Comparison of ENCODE assay signal across 15 cellular contexts in the genomic region with DNA sequence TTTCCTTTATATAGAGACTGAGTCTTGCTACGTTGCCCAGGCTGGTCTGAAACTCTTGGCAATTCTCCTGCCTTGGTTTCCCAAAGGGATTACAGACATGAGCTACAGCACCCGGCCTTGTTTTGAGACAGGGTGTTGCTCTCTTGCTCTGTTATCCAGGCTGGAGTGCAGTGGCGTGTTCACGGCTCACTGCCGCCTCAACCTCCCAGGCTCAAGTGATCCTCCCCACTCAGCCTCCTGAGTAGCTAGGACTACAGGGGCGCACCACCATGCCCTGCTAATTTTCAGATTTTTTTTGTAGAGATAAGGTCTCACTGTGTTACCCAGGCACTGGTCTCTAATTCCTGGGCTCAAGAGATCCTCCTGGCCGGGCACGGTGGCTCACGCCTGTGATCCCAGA. TPM values are rescaled to one million over a fixed set of nuclear protein-coding genes. Genes with fewer than 3 reads are reported as not detected.
DNase-seq lines count a peak whose midpoint lies in the region; ATAC-seq, FAIRE-seq and TF ChIP-seq lines count a peak whose summit lies in the region.
"Had no signal": no experiment of that assay in that cellular context is flagged by ENCODE, and none has a peak within 500 bp of the region (broad histone marks: within the 10 kb centered on the region; RNA-seq: fewer than 3 reads in every experiment).

No MANE protein-coding gene starts in this region.

- WGBS in K562 (ENCODE audit: insufficient coverage, low coverage, missing lambda C conversion rate): 70% methylated on average over 8 of the region's 9 CpGs

- no peak overlapping the region for H3K9ac ChIP-seq in K562 (ENCODE audit: insufficient read depth in 1 of 2, low read depth in 2 of 2, low read length in 2 of 2)

- TF ChIP-seq RAD21 in K562 (CRISPR knock-in tag; conservative IDR thresholded peaks at IDR 0.05 in 1 of 2, IDR thresholded peaks at IDR 0.05 in 1 of 2): no peak

- H3K4me3 ChIP-seq in CD4-positive, alpha-beta memory T cell (ENCODE audit: low read length in 2 of 2): no peak overlapping the region
- H3K4me3 ChIP-seq in K562: no peak overlapping the region
- H3K4me3 ChIP-seq: esophagus squamous epithelium, MG63, Peyer's patch had no signal

- TF ChIP-seq EP300 in K562 (IDR thresholded peaks at IDR 0.05; ENCODE audit: low read length): no peak

- POLR2A ChIA-PET in CD4-positive, alpha-beta memory T cell (lab: Charles Lee; ENCODE audit: partially characterized antibody): interaction anchor here (0.8 to 25.8 kb wide), 6 partner anchors 9 to 85 kb away, joined by 3 to 819 read pairs (median 6); partner anchors contain the start of genes FAM167B, HDAC1 and LCK
- POLR2A ChIA-PET in K562 (lab: Yijun Ruan, JAX): interaction anchor here (0.6 to 1.2 kb wide), 3 partner anchors 9 to 81 kb away, joined by 3 to 4 read pairs (median 3); no protein-coding TSS in a partner anchor

- H3K4me1 ChIP-seq in CD4-positive, alpha-beta memory T cell (ENCODE audit: insufficient read depth, low read length): peaks cover 80% of the 10 kb centered on the region
- peaks cover 0 to 9% of the 10 kb centered on the region in 2 experiments; a peak in 2 of 5 replicates for H3K4me1 ChIP-seq in K562 (replicated peaks in 1 of 2; ENCODE audit: control insufficient read depth in 2 of 2, insufficient read depth in 2 of 2, low read length in 2 of 2)

- H3K4me1 Mint-ChIP-seq in CD4-positive, alpha-beta memory T cell: peaks cover 31 to 60% (median 45%) of the 10 kb centered on the region in 4 donors
- H3K4me1 Mint-ChIP-seq: nephron progenitor cell had no signal

- no peaks in the 10 kb centered on the region for H4K20me1 ChIP-seq in K562 (replicated peaks; ENCODE audit: control insufficient read depth, insufficient read depth, low read length)

- H3K4me3 Mint-ChIP-seq in CD4-positive, alpha-beta memory T cell: peak overlapping the region in 7 of 8 donors; percentile 27 to 86 (median 61)
- H3K4me3 Mint-ChIP-seq: B cell, nephron progenitor cell had no signal

- intact Hi-C loops in CD4-positive, alpha-beta memory T cell (cut with micrococcal nuclease): no loop called here
- intact Hi-C loops in K562 (cut with micrococcal nuclease): no loop called here

- H3K27ac Mint-ChIP-seq in CD4-positive, alpha-beta memory T cell: peak overlapping the region; percentile 84 to 96 (median 88)
- H3K27ac Mint-ChIP-seq: B cell, nephron progenitor cell had no signal

- peak overlapping the region; percentile 42 for H3K27ac ChIP-seq in CD4-positive, alpha-beta memory T cell (ENCODE audit: low read depth, low read length)
- peak overlapping the region; percentile 76 for H3K27ac ChIP-seq in KOPT-K1 (ENCODE audit: low read depth, low read length, poor library complexity, severe bottlenecking)
- H3K27ac ChIP-seq in K562 (ENCODE audit: extremely low read depth, low read depth, low read length): no peak overlapping the region
- H3K27ac ChIP-seq: esophagus squamous epithelium, Peyer's patch had no signal

- TF ChIP-seq POLR2A in K562 (conservative IDR thresholded peaks at IDR 0.05): no peak

- CTCF ChIA-PET in CD4-positive, alpha-beta memory T cell (lab: Charles Lee; ENCODE audit: partially characterized antibody): interaction anchor here (0.7 to 6.6 kb wide), 7 partner anchors 8 to 66 kb away, joined by 3 to 55 read pairs (median 4); partner anchors contain the start of genes CCDC28B and LCK
- CTCF ChIA-PET in K562 (lab: Yijun Ruan, JAX; ENCODE audit: low intra/inter-chr PET ratio): no interaction called here

- ATAC-seq in K562 (no peak), HG03342 (IDR thresholded peaks at IDR 0.05; ENCODE audit: unreplicated experiment) (no peak), HG02973 (IDR thresholded peaks at IDR 0.05; ENCODE audit: unreplicated experiment) (no peak)
- ATAC-seq: activated CD4-positive, CD25-positive, alpha-beta regulatory T cell treated with anti-CD3 and anti-CD28 coated beads, Interleukin-2, amount 50 U/mL, for 24 hours had no signal

- H2AFZ ChIP-seq in K562 (ENCODE audit: low read depth, low read length): no peak overlapping the region

- in situ Hi-C loops in K562 (cut with MboI): no loop called here

- no peak for DNase-seq in CD4-positive, alpha-beta memory T cell
- DNase-seq in K562 (ENCODE audit: extremely low read depth in 1 of 4, low spot score in 3 of 4) (no peak), NCI-H524 treated with DMSO at 0.1 percent for 48 hours (lab: John Stamatoyannopoulos, UW) (no peak)
- DNase-seq: esophagus squamous epithelium; MG63; NCI-H1930; NCI-H510A; nephron progenitor cell; Peyer's patch; stimulated activated CD4-positive, alpha-beta T cell treated with anti-CD3 and anti-CD28 coated beads, Interleukin-12 subunit alpha, Interleukin-12 subunit beta, amount 100 ng/mL, for 4 hours had no signal

- no peaks in the 10 kb centered on the region for H3K27me3 Mint-ChIP-seq in CD4-positive, alpha-beta memory T cell
- H3K27me3 Mint-ChIP-seq: B cell had no signal

- BruUV-seq in K562 (replicated peaks; lab: Mats Ljungman, UMichigan): no TSS peak

- H3K9me3 Mint-ChIP-seq in CD4-positive, alpha-beta memory T cell: peaks cover 0 to 2% (median 0%) of the 10 kb centered on the region in 8 donors
- H3K9me3 Mint-ChIP-seq: nephron progenitor cell had no signal

- H3K36me3 Mint-ChIP-seq in CD4-positive, alpha-beta memory T cell: peaks cover 16 to 28% of the 10 kb centered on the region in 2 donors

- FAIRE-seq in K562 (lab: Jason Lieb, UNC): no peak

- H3K79me2 ChIP-seq in K562 (ENCODE audit: control insufficient read depth, insufficient read depth, low read length): no peaks in the 10 kb centered on the region

- peaks cover 9% of the 10 kb centered on the region for H3K36me3 ChIP-seq in CD4-positive, alpha-beta memory T cell (ENCODE audit: insufficient read depth, low read length)
- H3K36me3 ChIP-seq in KOPT-K1 (ENCODE audit: insufficient read depth, low read length) (peaks cover 20% of the 10 kb centered on the region; the same call in 1 of the 2 replicates), K562 (ENCODE audit: control insufficient read depth, insufficient read depth, low read length) (no peaks in the 10 kb centered on the region)
- H3K36me3 ChIP-seq: esophagus squamous epithelium, MG63, Peyer's patch had no signal

- TF ChIP-seq CTCF in K562 (IDR thresholded peaks at IDR 0.05 in 2 of 3, conservative IDR thresholded peaks at IDR 0.05 in 1 of 3; ENCODE audit: insufficient read depth in 2 of 3, low read depth in 1 of 3, low read length in 3 of 3): no peak

- H3K27me3 ChIP-seq in CD4-positive, alpha-beta memory T cell (ENCODE audit: insufficient read depth, low read length): no peaks in the 10 kb centered on the region
- no peaks in the 10 kb centered on the region for H3K27me3 ChIP-seq in K562 (ENCODE audit: control insufficient read depth in 2 of 2, insufficient read depth in 2 of 2, low read length in 2 of 2)
- H3K27me3 ChIP-seq: esophagus squamous epithelium, MG63, Peyer's patch had no signal

- no peaks in the 10 kb centered on the region for H3K9me1 ChIP-seq in K562 (ENCODE audit: control insufficient read depth, insufficient read depth, low read length)

- H3K9me3 ChIP-seq in CD4-positive, alpha-beta memory T cell (ENCODE audit: control insufficient read depth in 1 of 2, low read length in 2 of 2): no peaks in the 10 kb centered on the region
- no peaks in the 10 kb centered on the region for H3K9me3 ChIP-seq in KOPT-K1 (ENCODE audit: insufficient read depth, low read length, poor library complexity, severe bottlenecking)
- H3K9me3 ChIP-seq in K562 (replicated peaks; ENCODE audit: control insufficient read depth, insufficient read depth, low read depth, low read length): no peaks in the 10 kb centered on the region
- H3K9me3 ChIP-seq: esophagus squamous epithelium, MG63, Peyer's patch had no signal

- H3K4me2 ChIP-seq in K562 (ENCODE audit: insufficient read depth, low read length): no peak overlapping the region

RNA-seq across cellular contexts. Expression of gene LCK, which starts 14.8 kb away (rescaled TPM):
- 100 to 1,000 TPM; 431 to 436 TPM for total RNA-seq in CD4-positive, alpha-beta memory T cell
- 1,000 to 10,000 TPM in 1 of 2 donors, 100 to 1,000 TPM in 1; 779 to 1,233 TPM for polyA plus RNA-seq in CD4-positive, alpha-beta memory T cell
- total RNA-seq in K562 (2011; cell fraction: chromatin; rRNA removed; ENCODE audit: low replicate concordance): not detected in 2 replicates
- total RNA-seq in K562 (2011; cell fraction: nucleolus; rRNA removed): not detected in 2 replicates
- 0.81 TPM in 1 of 2 replicates, not detected in the other for total RNA-seq in K562 (2011; cell fraction: nucleoplasm; rRNA removed)
- total RNA-seq in K562 (2014; rRNA removed) (0.08 TPM in 1 of 2 replicates, not detected in the other), K562 (2014; rRNA removed; fragmentation: Illumina TruSeq; extraction: Trizol) (0.13 TPM in 1 of 2 replicates, not detected in the other), K562 (2015; rRNA removed; fragmentation: Illumina TruSeq; extraction: Trizol) (not detected in 2 replicates), K562 (2021) (0.38 and 0.47 TPM in 2 replicates)
- polyA plus RNA-seq in K562 (2011; rRNA removed) (not detected in 2 replicates), K562 (2014; fragmentation: Illumina TruSeq; extraction: Trizol) (0.04 TPM in 1 of 2 replicates, not detected in the other), K562 (2014; fragmentation: Nextera tagmentation; extraction: Ambion mirVana) (not detected), K562 (2014; rRNA removed) (0.13 TPM in 1 of 2 replicates, not detected in the other)
- polyA plus RNA-seq in K562 (2011; cell fraction: cytosol; rRNA removed): not detected in 2 replicates
- 0.41 TPM in 1 of 2 replicates, not detected in the other for polyA plus RNA-seq in K562 (2011; cell fraction: nucleus; rRNA removed)
- polyA plus RNA-seq in K562 (2012): not detected in 2 replicates
- polyA minus RNA-seq in K562 (2011; rRNA and poly(A)+ RNA removed): not detected in 2 replicates
- polyA minus RNA-seq in K562 (2011; cell fraction: cytosol; rRNA and poly(A)+ RNA removed): not detected in 2 replicates
- not detected in 2 replicates for polyA minus RNA-seq in K562 (2011; cell fraction: nucleus; rRNA and poly(A)+ RNA removed)

RNA-seq across cellular contexts. Expression of gene FAM167B, which starts 18.8 kb away (rescaled TPM):
- total RNA-seq in CD4-positive, alpha-beta memory T cell: 1 to 10 TPM in 1 of 2 experiments, under 1 TPM in 1; 0.50 to 1.2 TPM
- polyA plus RNA-seq in CD4-positive, alpha-beta memory T cell: not detected
- not detected in 2 replicates for total RNA-seq in K562 (2011; cell fraction: chromatin; rRNA removed; ENCODE audit: low replicate concordance)
- total RNA-seq in K562 (2011; cell fraction: nucleolus; rRNA removed): 0.33 TPM in 1 of 2 replicates, not detected in the other
- total RNA-seq in K562 (2011; cell fraction: nucleoplasm; rRNA removed): not detected in 2 replicates
- total RNA-seq in K562 (2014; rRNA removed): not detected in 2 replicates
- not detected in 2 replicates for total RNA-seq in K562 (2014; rRNA removed; fragmentation: Illumina TruSeq; extraction: Trizol)
- not detected in 2 replicates for total RNA-seq in K562 (2015; rRNA removed; fragmentation: Illumina TruSeq; extraction: Trizol)
- not detected in 2 replicates for total RNA-seq in K562 (2021)
- not detected in 2 replicates for polyA plus RNA-seq in K562 (2011; rRNA removed)
- not detected in 2 replicates for polyA plus RNA-seq in K562 (2011; cell fraction: cytosol; rRNA removed)
- polyA plus RNA-seq in K562 (2011; cell fraction: nucleus; rRNA removed): not detected in 2 replicates
- not detected in 2 replicates for polyA plus RNA-seq in K562 (2012)
- polyA plus RNA-seq in K562 (2014; fragmentation: Illumina TruSeq; extraction: Trizol): not detected in 2 replicates
- not detected for polyA plus RNA-seq in K562 (2014; fragmentation: Nextera tagmentation; extraction: Ambion mirVana)
- not detected in 2 replicates for polyA plus RNA-seq in K562 (2014; rRNA removed)
- not detected in 2 replicates for polyA minus RNA-seq in K562 (2011; rRNA and poly(A)+ RNA removed)
- not detected in 2 replicates for polyA minus RNA-seq in K562 (2011; cell fraction: cytosol; rRNA and poly(A)+ RNA removed)
- polyA minus RNA-seq in K562 (2011; cell fraction: nucleus; rRNA and poly(A)+ RNA removed): not detected in 2 replicates

RNA-seq across cellular contexts. Expression of gene HDAC1, which starts 26.0 kb away (rescaled TPM):
- total RNA-seq in CD4-positive, alpha-beta memory T cell: 100 to 1,000 TPM; 174 to 190 TPM
- polyA plus RNA-seq in CD4-positive, alpha-beta memory T cell: 100 to 1,000 TPM; 169 to 185 TPM
- total RNA-seq in K562 (2011; cell fraction: chromatin; rRNA removed; ENCODE audit: low replicate concordance): 321 and 515 TPM in 2 replicates
- 309 and 314 TPM in 2 replicates for total RNA-seq in K562 (2011; cell fraction: nucleolus; rRNA removed)
- total RNA-seq in K562 (2011; cell fraction: nucleoplasm; rRNA removed): 269 and 306 TPM in 2 replicates
- 169 and 182 TPM in 2 replicates for total RNA-seq in K562 (2014; rRNA removed)
- total RNA-seq in K562 (2014; rRNA removed; fragmentation: Illumina TruSeq; extraction: Trizol): 193 and 197 TPM in 2 replicates
- total RNA-seq in K562 (2015; rRNA removed; fragmentation: Illumina TruSeq; extraction: Trizol): 169 and 180 TPM in 2 replicates
- 182 and 185 TPM in 2 replicates for total RNA-seq in K562 (2021)
- polyA plus RNA-seq in K562 (2011; rRNA removed): 384 and 397 TPM in 2 replicates
- polyA plus RNA-seq in K562 (2011; cell fraction: cytosol; rRNA removed): 176 and 327 TPM in 2 replicates
- 496 and 637 TPM in 2 replicates for polyA plus RNA-seq in K562 (2011; cell fraction: nucleus; rRNA removed)
- polyA plus RNA-seq in K562 (2012): 225 and 429 TPM in 2 replicates
- polyA plus RNA-seq in K562 (2014; fragmentation: Illumina TruSeq; extraction: Trizol): 213 and 224 TPM in 2 replicates
- polyA plus RNA-seq in K562 (2014; fragmentation: Nextera tagmentation; extraction: Ambion mirVana): 100 to 1,000 TPM; 183 to 205 TPM
- 210 and 239 TPM in 2 replicates for polyA plus RNA-seq in K562 (2014; rRNA removed)
- polyA minus RNA-seq in K562 (2011; rRNA and poly(A)+ RNA removed): 318 and 361 TPM in 2 replicates
- 89.8 and 90.4 TPM in 2 replicates for polyA minus RNA-seq in K562 (2011; cell fraction: cytosol; rRNA and poly(A)+ RNA removed)
- 144 and 207 TPM in 2 replicates for polyA minus RNA-seq in K562 (2011; cell fraction: nucleus; rRNA and poly(A)+ RNA removed)

RNA-seq across cellular contexts. Expression of gene EIF3I, which starts 43.6 kb away (rescaled TPM):
- total RNA-seq in CD4-positive, alpha-beta memory T cell: 10 to 100 TPM; 78.3 to 85.3 TPM
- polyA plus RNA-seq in CD4-positive, alpha-beta memory T cell: 100 to 1,000 TPM; 165 to 248 TPM
- total RNA-seq in K562 (2011; cell fraction: chromatin; rRNA removed; ENCODE audit: low replicate concordance): 50.6 and 100.0 TPM in 2 replicates
- total RNA-seq in K562 (2011; cell fraction: nucleolus; rRNA removed): 121 and 134 TPM in 2 replicates
- 115 and 118 TPM in 2 replicates for total RNA-seq in K562 (2011; cell fraction: nucleoplasm; rRNA removed)
- total RNA-seq in K562 (2014; rRNA removed) (472 and 537 TPM in 2 replicates), K562 (2014; rRNA removed; fragmentation: Illumina TruSeq; extraction: Trizol) (678 and 704 TPM in 2 replicates), K562 (2015; rRNA removed; fragmentation: Illumina TruSeq; extraction: Trizol) (535 and 541 TPM in 2 replicates), K562 (2021) (383 and 414 TPM in 2 replicates)
- polyA plus RNA-seq in K562 (2011; rRNA removed) (527 and 635 TPM in 2 replicates), K562 (2014; fragmentation: Illumina TruSeq; extraction: Trizol) (942 and 1,045 TPM in 2 replicates), K562 (2014; fragmentation: Nextera tagmentation; extraction: Ambion mirVana) (1,000 to 10,000 TPM; 1,337 to 1,526 TPM), K562 (2014; rRNA removed) (477 and 567 TPM in 2 replicates)
- 872 and 984 TPM in 2 replicates for polyA plus RNA-seq in K562 (2011; cell fraction: cytosol; rRNA removed)
- polyA plus RNA-seq in K562 (2011; cell fraction: nucleus; rRNA removed): 91.5 and 111 TPM in 2 replicates
- polyA plus RNA-seq in K562 (2012): 448 and 511 TPM in 2 replicates
- polyA minus RNA-seq in K562 (2011; rRNA and poly(A)+ RNA removed): 821 and 928 TPM in 2 replicates
- 319 and 347 TPM in 2 replicates for polyA minus RNA-seq in K562 (2011; cell fraction: cytosol; rRNA and poly(A)+ RNA removed)
- polyA minus RNA-seq in K562 (2011; cell fraction: nucleus; rRNA and poly(A)+ RNA removed): 68.9 and 81.6 TPM in 2 replicates

RNA-seq across cellular contexts. Expression of gene TMEM234, which starts 43.7 kb away (rescaled TPM):
- 10 to 100 TPM; 27.1 to 30.7 TPM for total RNA-seq in CD4-positive, alpha-beta memory T cell
- 1 to 10 TPM; 5.1 to 6.1 TPM for polyA plus RNA-seq in CD4-positive, alpha-beta memory T cell
- 56.9 and 137 TPM in 2 replicates for total RNA-seq in K562 (2011; cell fraction: chromatin; rRNA removed; ENCODE audit: low replicate concordance)
- total RNA-seq in K562 (2011; cell fraction: nucleolus; rRNA removed): 60.9 and 62.4 TPM in 2 replicates
- total RNA-seq in K562 (2011; cell fraction: nucleoplasm; rRNA removed): 56.3 and 58.4 TPM in 2 replicates
- total RNA-seq in K562 (2014; rRNA removed) (5.0 and 8.6 TPM in 2 replicates), K562 (2014; rRNA removed; fragmentation: Illumina TruSeq; extraction: Trizol) (8.3 and 8.4 TPM in 2 replicates), K562 (2015; rRNA removed; fragmentation: Illumina TruSeq; extraction: Trizol) (7.6 and 7.8 TPM in 2 replicates), K562 (2021) (12.1 and 14.1 TPM in 2 replicates)
- polyA plus RNA-seq in K562 (2011; rRNA removed) (7.7 and 9.0 TPM in 2 replicates), K562 (2014; fragmentation: Illumina TruSeq; extraction: Trizol) (7.2 and 7.3 TPM in 2 replicates), K562 (2014; fragmentation: Nextera tagmentation; extraction: Ambion mirVana) (1 to 10 TPM; 6.2 to 6.8 TPM), K562 (2014; rRNA removed) (10.4 and 12.9 TPM in 2 replicates)
- 8.2 and 9.2 TPM in 2 replicates for polyA plus RNA-seq in K562 (2011; cell fraction: cytosol; rRNA removed)
- 47.7 and 56.1 TPM in 2 replicates for polyA plus RNA-seq in K562 (2011; cell fraction: nucleus; rRNA removed)
- 13.3 and 20.9 TPM in 2 replicates for polyA plus RNA-seq in K562 (2012)
- polyA minus RNA-seq in K562 (2011; rRNA and poly(A)+ RNA removed): 13.7 and 15.3 TPM in 2 replicates
- polyA minus RNA-seq in K562 (2011; cell fraction: cytosol; rRNA and poly(A)+ RNA removed): 4.9 and 6.8 TPM in 2 replicates
- 20.2 and 22.9 TPM in 2 replicates for polyA minus RNA-seq in K562 (2011; cell fraction: nucleus; rRNA and poly(A)+ RNA removed)

Comparison
In these comparisons a context has a peak if more than half of its experiments do, and no peak if none do; other contexts are left out.
1. RNA of gene LCK, which starts 14.8 kb away (total RNA-seq): 431 to 436 TPM in CD4-positive, alpha-beta memory T cell; 0.08 to 0.81 TPM in K562; every median in the first group is over 100 times any median in the second.